ENCODE assay signal across 12 cellular contexts in the genomic region with DNA sequence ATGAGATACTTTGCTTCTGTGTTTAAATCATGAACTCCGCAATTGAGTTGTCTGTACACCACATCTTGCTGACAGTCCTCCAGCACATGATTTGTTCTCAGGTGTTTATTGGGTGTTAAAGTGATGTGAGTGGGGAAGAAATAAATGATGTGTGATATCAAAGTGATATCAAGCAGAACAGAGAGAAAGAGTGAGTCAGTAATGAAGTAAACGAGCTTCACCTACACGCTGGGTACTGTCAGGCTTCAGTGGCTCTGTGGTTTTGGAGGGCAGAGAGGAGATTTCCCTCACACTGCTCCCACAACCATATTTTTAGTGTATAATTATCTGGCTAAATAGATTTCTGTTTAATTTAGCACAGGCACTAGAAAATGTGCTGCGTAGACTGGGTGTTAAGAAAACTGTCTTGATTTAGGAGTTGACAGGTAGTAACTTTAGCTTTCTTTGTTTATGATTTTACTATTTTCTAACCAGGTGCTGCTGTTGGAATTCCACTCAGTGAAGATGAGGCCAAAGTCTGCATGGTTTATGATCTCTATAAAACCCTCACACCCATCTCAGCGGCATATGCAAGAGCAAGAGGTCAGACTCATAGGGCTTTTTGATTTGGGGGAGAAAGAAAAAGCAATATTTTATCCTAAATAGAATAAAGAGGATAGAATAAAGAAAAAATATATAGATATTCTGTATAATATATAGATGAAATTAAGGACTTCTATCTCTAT. TPM values are rescaled to one million over a fixed set of nuclear protein-coding genes. Genes with fewer than 3 reads are reported as not detected.
DNase-seq lines count a peak whose midpoint lies in the region; ATAC-seq, FAIRE-seq and TF ChIP-seq lines count a peak whose summit lies in the region.
"Had no signal": no experiment of that assay in that cellular context is flagged by ENCODE, and none has a peak within 500 bp of the region (broad histone marks: within the 10 kb centered on the region; RNA-seq: fewer than 3 reads in every experiment).

No MANE protein-coding gene starts in this region.

- TF ChIP-seq CTCF in DOHH2 (IDR thresholded peaks at IDR 0.05; ENCODE audit: low read depth, low read length, poor library complexity, severe bottlenecking): no peak
- TF ChIP-seq CTCF in GM12878 (IDR thresholded peaks at IDR 0.05 in 2 of 3, conservative IDR thresholded peaks at IDR 0.05 in 1 of 3; ENCODE audit: control insufficient read depth in 2 of 3, extremely low read depth in 1 of 3, insufficient read depth in 1 of 3, low read depth in 3 of 3, low read length in 3 of 3): no peak

- H3K27me3 ChIP-seq in DOHH2 (ENCODE audit: control insufficient read depth, low read length) (no peaks in the 10 kb centered on the region), GM12878 (replicated peaks in 1 of 2; ENCODE audit: control insufficient read depth in 2 of 2, insufficient read depth in 2 of 2, low read length in 1 of 2) (no peaks in the 10 kb centered on the region)
- H3K27me3 ChIP-seq in effector memory CD4-positive, alpha-beta T cell (replicated peaks; ENCODE audit: control insufficient read depth, insufficient read depth, low read length, poor library complexity, severe bottlenecking): no peaks in the 10 kb centered on the region

- no peak for TF ChIP-seq RAD21 in GM12878 (IDR thresholded peaks at IDR 0.05; ENCODE audit: insufficient read depth, low read depth, low read length)

- POLR2A ChIA-PET in GM12878 (lab: Charles Lee): no interaction called here

- SMC1A ChIA-PET in GM12878 (lab: Charles Lee; ENCODE audit: uncharacterized antibody, unreplicated experiment): interaction anchor here (0.6 to 1.6 kb wide), 3 partner anchors 20 to 342 kb away, joined by 3 to 4 read pairs (median 3); no protein-coding TSS in a partner anchor

- no peak overlapping the region for H2AFZ ChIP-seq in GM12878 (ENCODE audit: control insufficient read depth, low read depth, low read length)

- H4K20me1 ChIP-seq in DOHH2 (ENCODE audit: control insufficient read depth, insufficient read depth, low read depth, low read length) (peaks cover 16% of the 10 kb centered on the region; the same call in 1 of the 2 replicates), GM12878 (ENCODE audit: control insufficient read depth, insufficient read depth) (no peaks in the 10 kb centered on the region)

- WGBS in GM12878 (ENCODE audit: insufficient coverage, insufficient replicate concordance, low lambda C conversion rate, missing lambda C conversion rate): 42% methylated on average over 5 of the region's 5 CpGs

- FAIRE-seq in GM12878 (lab: Jason Lieb, UNC): no peak

- RAD21 ChIA-PET in GM12878 (lab: Charles Lee; ENCODE audit: unreplicated experiment): no interaction called here

- CTCF ChIA-PET in GM12878 (lab: Yijun Ruan, JAX): interaction anchor here (0.6 kb wide), 1 partner anchor 46 kb away, joined by 3 read pairs; no protein-coding TSS in a partner anchor

- peaks cover 39% of the 10 kb centered on the region for H3K4me1 ChIP-seq in DOHH2 (ENCODE audit: control insufficient read depth, low read length)
- H3K4me1 ChIP-seq in GM12878 (ENCODE audit: control insufficient read depth, insufficient read depth, low read length): peaks cover 8% of the 10 kb centered on the region; the same call in 1 of the 2 replicates
- no peaks in the 10 kb centered on the region for H3K4me1 ChIP-seq in effector memory CD4-positive, alpha-beta T cell (ENCODE audit: control insufficient read depth, insufficient read depth, low read length, poor library complexity, severe bottlenecking)

- H3K36me3 ChIP-seq in DOHH2 (ENCODE audit: control insufficient read depth, low read length): peaks cover 93% of the 10 kb centered on the region
- H3K36me3 ChIP-seq in GM12878 (ENCODE audit: control insufficient read depth in 2 of 2, insufficient read depth in 2 of 2, low read length in 1 of 2): peaks cover 4 to 41% of the 10 kb centered on the region in 2 experiments
- H3K36me3 ChIP-seq in effector memory CD4-positive, alpha-beta T cell (ENCODE audit: control insufficient read depth, insufficient read depth, low read length): peaks cover 64% of the 10 kb centered on the region

- DNase-seq in GM12878 (ENCODE audit: low read depth, low spot score) (peak; percentile 20), CD1c-positive myeloid dendritic cell (ENCODE audit: extremely low spot score) (no peak), COLO829 (ENCODE audit: low spot score) (no peak), activated gamma-delta T cell (lab: John Stamatoyannopoulos, UW) (no peak)
- no peak for DNase-seq in effector memory CD4-positive, alpha-beta T cell
- DNase-seq: activated naive CD4-positive, alpha-beta T cell treated with Interleukin-2 at 50 U/mL for 16 hours; CD8-positive, alpha-beta memory T cell; IMR-90; NCI-H524 treated with DMSO at 0.1 percent for 48 hours had no signal

- intact Hi-C loops in GM12878 (cut with micrococcal nuclease; ENCODE audit: unreplicated experiment): loop anchor here (5.0 kb wide), 1 partner anchor 371 kb away; no protein-coding TSS in a partner anchor

- BruUV-seq in GM12878 (replicated peaks; lab: Mats Ljungman, UMichigan): no TSS peak

- peaks cover 8% of the 10 kb centered on the region for H3F3A ChIP-seq in DOHH2 (ENCODE audit: control insufficient read depth, insufficient read depth)

- no peak for TF ChIP-seq POLR2A in GM12878 (IDR thresholded peaks at IDR 0.05; ENCODE audit: low read depth, low read length)

- no peak for TF ChIP-seq EP300 in GM12878 (IDR thresholded peaks at IDR 0.05; ENCODE audit: borderline replicate concordance in 1 of 2, control insufficient read depth in 1 of 2, low read depth in 2 of 2, low read length in 2 of 2)

- peak overlapping the region; percentile 55 for H3K27ac ChIP-seq in DOHH2 (ENCODE audit: low read depth, low read length)
- H3K27ac ChIP-seq in GM12878 (ENCODE audit: control insufficient read depth, insufficient read depth): no peak overlapping the region
- H3K27ac ChIP-seq in effector memory CD4-positive, alpha-beta T cell (ENCODE audit: insufficient read depth, low read length, poor library complexity, severe bottlenecking): no peak overlapping the region

- no peaks in the 10 kb centered on the region for H3K9me3 ChIP-seq in DOHH2 (ENCODE audit: control insufficient read depth, insufficient read depth, low read length)
- H3K9me3 ChIP-seq in GM12878 (replicated peaks; ENCODE audit: control insufficient read depth, insufficient read depth, low read length): no peaks in the 10 kb centered on the region
- no peaks in the 10 kb centered on the region for H3K9me3 ChIP-seq in effector memory CD4-positive, alpha-beta T cell (ENCODE audit: control insufficient read depth, low read length)

- H3K4me2 ChIP-seq in DOHH2 (ENCODE audit: low read length) (peak overlapping the region; percentile 57), GM12878 (ENCODE audit: control insufficient read depth, insufficient read depth) (no peak overlapping the region)

- in situ Hi-C loops in GM12878 (cut with MboI): no loop called here

- no peak overlapping the region for H3K9ac ChIP-seq in GM12878 (ENCODE audit: control insufficient read depth, insufficient read depth, low read length)

- peaks cover 68% of the 10 kb centered on the region for H3K79me2 ChIP-seq in DOHH2 (ENCODE audit: control insufficient read depth, low read length)
- H3K79me2 ChIP-seq in GM12878 (ENCODE audit: control insufficient read depth, insufficient read depth, low read length): peaks cover 13% of the 10 kb centered on the region

- peak overlapping the region; percentile 34 for H3K4me3 ChIP-seq in DOHH2 (ENCODE audit: low read length)
- H3K4me3 ChIP-seq in GM12878: no peak overlapping the region
- H3K4me3 ChIP-seq in effector memory CD4-positive, alpha-beta T cell (ENCODE audit: insufficient read depth, low read depth, low read length, poor library complexity, severe bottlenecking): no peak overlapping the region

- ATAC-seq in GM19463 (IDR thresholded peaks at IDR 0.05; ENCODE audit: unreplicated experiment) (peak; percentile 83), HG03354 (IDR thresholded peaks at IDR 0.05; ENCODE audit: poor library complexity, severe bottlenecking, unreplicated experiment) (peak; percentile 81), GM12878 (peak; percentile 96)

- no peaks in the 10 kb centered on the region for H3K9me2 ChIP-seq in DOHH2 (replicated peaks; ENCODE audit: control insufficient read depth, low read length)

TF ChIP-seq in GM12878, 131 proteins besides CTCF, POLR2A, EP300 and RAD21 (continues in another document):
- no peak for TF ChIP-seq IRF4 (IDR thresholded peaks at IDR 0.05; ENCODE audit: low read depth, low read length)
- 0 out of 2 replicates have a peak, but pooled peaks have one; percentile 25 for TF ChIP-seq DPF2 (IDR thresholded peaks at IDR 0.05)
- peak; percentile 35; the same call in 1 of the 2 replicates for TF ChIP-seq RAD51 (IDR thresholded peaks at IDR 0.05)
- TF ChIP-seq CREB1 (IDR thresholded peaks at IDR 0.05; ENCODE audit: low read depth): no peak
- no peak for TF ChIP-seq FOXK2 (IDR thresholded peaks at IDR 0.05)
- TF ChIP-seq ZSCAN29 (IDR thresholded peaks at IDR 0.05): peak; percentile 94
- TF ChIP-seq RUNX3 (IDR thresholded peaks at IDR 0.05; ENCODE audit: low read length): peak; percentile 84
- peak; percentile 76 for TF ChIP-seq MTA2 (IDR thresholded peaks at IDR 0.05; ENCODE audit: low read depth)
- peak; percentile 45 for TF ChIP-seq JUNB (IDR thresholded peaks at IDR 0.05)
- peak; percentile 29; the same call in 1 of the 2 replicates for TF ChIP-seq NFIC (IDR thresholded peaks at IDR 0.05; ENCODE audit: low read depth, low read length)
- TF ChIP-seq IKZF1 (conservative IDR thresholded peaks at IDR 0.05): peak; percentile 35; the same call in 1 of the 2 replicates
- TF ChIP-seq PAX5 (IDR thresholded peaks at IDR 0.05; ENCODE audit: borderline replicate concordance, low read depth, low read length): peak; percentile 61; the same call in 1 of the 2 replicates

RNA-seq across cellular contexts. Expression of a gene that starts 21.2 kb away (rescaled TPM):
- 135 TPM in 2 replicates for total RNA-seq in GM12878 (2013; cell fraction: nucleolus; rRNA removed)
- total RNA-seq in GM12878 (2014; rRNA removed) (80.4 and 87.9 TPM in 2 replicates), GM12878 (2014; rRNA removed; fragmentation: Illumina TruSeq; extraction: Trizol) (45.1 and 58.7 TPM in 2 replicates), GM12878 (2021) (289 and 300 TPM in 2 replicates)
- polyA plus RNA-seq in GM12878 (2011; ENCODE audit: low read depth): 331 TPM
- polyA plus RNA-seq in GM12878 (2011; rRNA removed) (140 and 192 TPM in 2 replicates), GM12878 (2014; fragmentation: Illumina TruSeq; extraction: Trizol) (348 and 366 TPM in 2 replicates), GM12878 (2014; fragmentation: Nextera tagmentation; extraction: Ambion mirVana) (100 to 1,000 TPM; 313 to 518 TPM), GM12878 (2014; rRNA removed) (174 and 183 TPM in 2 replicates), GM12878 (2016; fragmentation: Nextera tagmentation; extraction: Ambion mirVana) (100 to 1,000 TPM; 384 to 407 TPM)
- polyA plus RNA-seq in GM12878 (2011; cell fraction: cytosol; rRNA removed): 180 and 182 TPM in 2 replicates
- polyA plus RNA-seq in GM12878 (2011; cell fraction: nucleus; rRNA removed): 200 and 239 TPM in 2 replicates
- polyA plus RNA-seq in GM12878 (2012): 219 and 289 TPM in 2 replicates
- polyA minus RNA-seq in GM12878 (2011; rRNA and poly(A)+ RNA removed): 236 and 397 TPM in 2 replicates
- polyA minus RNA-seq in GM12878 (2011; cell fraction: cytosol; rRNA and poly(A)+ RNA removed): 142 and 164 TPM in 2 replicates
- 59.2 and 86.9 TPM in 2 replicates for polyA minus RNA-seq in GM12878 (2011; cell fraction: nucleus; rRNA and poly(A)+ RNA removed)
